Comparison of ENCODE assay signal across 11 cellular contexts in the genomic region with DNA sequence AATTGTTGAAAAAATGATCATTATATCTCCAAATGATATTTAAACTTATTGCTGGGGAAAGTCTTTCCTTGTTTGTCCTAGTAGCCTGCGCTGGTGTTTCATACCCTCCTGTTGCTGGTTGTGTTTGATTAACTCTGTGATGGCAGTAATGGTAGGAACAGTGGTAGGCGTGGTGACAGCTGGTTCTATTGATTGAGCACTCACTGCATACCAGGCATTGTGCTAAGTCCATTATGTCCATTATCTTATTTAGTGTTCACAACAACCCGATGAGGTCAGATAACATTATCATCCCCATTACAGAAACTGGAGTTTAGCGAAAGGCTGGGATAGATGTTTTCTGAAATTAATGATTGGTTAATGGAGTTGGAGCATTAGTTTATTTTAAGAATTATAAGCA. TPM values are rescaled to one million over a fixed set of nuclear protein-coding genes. Genes with fewer than 3 reads are reported as not detected.
DNase-seq lines count a peak whose midpoint lies in the region; TF ChIP-seq lines count a peak whose summit lies in the region.
"Had no signal": no experiment of that assay in that cellular context is flagged by ENCODE, and none has a peak within 500 bp of the region (broad histone marks: within the 10 kb centered on the region; RNA-seq: fewer than 3 reads in every experiment).

No MANE protein-coding gene starts in this region.

- H2AFZ ChIP-seq in OCI-LY7 (ENCODE audit: low read length): no peak overlapping the region

- BruUV-seq in OCI-LY7 (replicated peaks; lab: Mats Ljungman, UMichigan): no TSS peak

- peaks cover 11% of the 10 kb centered on the region for H3K4me1 ChIP-seq in OCI-LY7 (ENCODE audit: insufficient read depth, low read length, poor library complexity, severe bottlenecking)

- H3K4me3 Mint-ChIP-seq in brain: no peak overlapping the region
- H3K4me3 Mint-ChIP-seq: dendritic cell treated with granulocyte-macrophage colony-stimulating factor and Interleukin-4, amounts not matched to agents 40 ng/mL and 50 ng/mL, for 4 days had no signal

- peak; percentile 7 for DNase-seq in NCI-H1092 (lab: John Stamatoyannopoulos, UW)
- DNase-seq in NCI-H2227 treated with DMSO at 0.1 percent for 48 hours (lab: John Stamatoyannopoulos, UW): peak; percentile 45
- peak; percentile 16 for DNase-seq in renal cortical epithelial cell (ENCODE audit: low read depth)
- DNase-seq in OCI-LY7 (ENCODE audit: low spot score): no peak
- DNase-seq in NCI-H446 (lab: John Stamatoyannopoulos, UW): no peak
- DNase-seq in NOMO-1 (lab: John Stamatoyannopoulos, UW; ENCODE audit: unreplicated experiment in 2 of 2): no peak
- DNase-seq: NCI-H1048, right cardiac atrium had no signal

- H3K27me3 Mint-ChIP-seq in brain: no peaks in the 10 kb centered on the region
- H3K27me3 Mint-ChIP-seq: dendritic cell treated with granulocyte-macrophage colony-stimulating factor and Interleukin-4, amounts not matched to agents 40 ng/mL and 50 ng/mL, for 4 days had no signal

- H3K9me3 ChIP-seq in OCI-LY7 (ENCODE audit: low read length): no peaks in the 10 kb centered on the region
- H3K9me3 ChIP-seq: thoracic aorta had no signal

- H3K36me3 Mint-ChIP-seq in brain: peaks cover 41% of the 10 kb centered on the region

- peaks cover 69% of the 10 kb centered on the region for H3K36me3 ChIP-seq in OCI-LY7 (ENCODE audit: insufficient read depth, low read length)

- H4K20me1 ChIP-seq in OCI-LY7 (ENCODE audit: insufficient read depth, low read length): no peaks in the 10 kb centered on the region

- CTCF ChIA-PET in OCI-LY7 (lab: Charles Lee; ENCODE audit: unreplicated experiment): no interaction called here

- no peak overlapping the region for H3K4me3 ChIP-seq in OCI-LY7 (ENCODE audit: low read depth, low read length, poor library complexity, severe bottlenecking)
- H3K4me3 ChIP-seq: thoracic aorta had no signal

- peaks cover 9% of the 10 kb centered on the region; the same call in 1 of the 2 replicates for H3K79me2 ChIP-seq in OCI-LY7 (ENCODE audit: insufficient read depth, low read depth, low read length)

- no peak overlapping the region for H3K4me2 ChIP-seq in OCI-LY7 (ENCODE audit: low read length)

- H3K9me3 Mint-ChIP-seq in brain: no peaks in the 10 kb centered on the region
- H3K9me3 Mint-ChIP-seq: dendritic cell treated with granulocyte-macrophage colony-stimulating factor and Interleukin-4, amounts not matched to agents 40 ng/mL and 50 ng/mL, for 4 days had no signal

- TF ChIP-seq CTCF in brain (conservative IDR thresholded peaks at IDR 0.05) (no peak), OCI-LY7 (conservative IDR thresholded peaks at IDR 0.05; ENCODE audit: low read length) (no peak)

- H3K9me2 ChIP-seq in OCI-LY7 (ENCODE audit: insufficient read depth, low read length): no peaks in the 10 kb centered on the region

- intact Hi-C loops in OCI-LY7 (cut with micrococcal nuclease; ENCODE audit: unreplicated experiment): no loop called here

- peak overlapping the region in 3 of 5 experiments; percentile 35 to 83 (median 67) for H3K27ac Mint-ChIP-seq in brain

- H3K27ac ChIP-seq in OCI-LY7 (ENCODE audit: low read depth, low read length, poor library complexity, severe bottlenecking): no peak overlapping the region

- H3K4me1 Mint-ChIP-seq in brain: peaks cover 44% of the 10 kb centered on the region

- POLR2A ChIA-PET in OCI-LY7 (lab: Charles Lee): interaction anchor here (0.7 to 1.4 kb wide), 3 partner anchors 20 to 86 kb away, joined by 3 read pairs; no protein-coding TSS in a partner anchor

RNA-seq across cellular contexts. Expression of a gene that starts 11.5 kb away (rescaled TPM):
- 22.4 TPM for polyA plus RNA-seq in brain (ENCODE audit: insufficient read depth, low read depth, low replicate concordance)
- 24.0 and 49.9 TPM in 2 replicates for total RNA-seq in renal cortical epithelial cell
- 12.7 and 13.6 TPM in 2 replicates for total RNA-seq in OCI-LY7 (2014; rRNA removed; shearing (Covaris generic))
- 21.0 and 27.2 TPM in 2 replicates for total RNA-seq in OCI-LY7 (2022)

Comparison
In these comparisons a context has a peak if more than half of its experiments do, and no peak if none do; other contexts are left out.
1. DNase-seq: peak in NCI-H1092 (single experiment), NCI-H2227 treated with DMSO at 0.1 percent for 48 hours (single experiment) and renal cortical epithelial cell (single experiment); none in OCI-LY7 (single experiment), NCI-H446 (0 of 2) and NOMO-1 (0 of 2).